4 cellular contexts compared by ENCODE assay signal in genomic region chr2:130153721-130154422, GRCh38. TPM values are rescaled to one million over a fixed set of nuclear protein-coding genes. Genes with fewer than 3 reads are reported as not detected.
"Had no signal": no experiment of that assay in that cellular context is flagged by ENCODE, and none has a peak within 500 bp of the region (broad histone marks: within the 10 kb centered on the region; RNA-seq: fewer than 3 reads in every experiment).

No MANE protein-coding gene starts in this region.

RNA-seq across cellular contexts. Expression of gene CCDC74B, which starts 9.0 kb away (rescaled TPM):
- polyA plus RNA-seq: IgD-negative memory B cell had no signal

RNA-seq across cellular contexts. Expression of gene POTEF, which starts 24.9 kb away (rescaled TPM):
- total RNA-seq: GM23248 had no signal
- polyA plus RNA-seq: GM23248, IgD-negative memory B cell had no signal

RNA-seq across cellular contexts. Expression of gene TUBA3E, which starts 44.4 kb away (rescaled TPM):
- total RNA-seq: GM23248, HepG2, HT-29 had no signal
- polyA plus RNA-seq: GM23248, HepG2, IgD-negative memory B cell had no signal
